16 cellular contexts compared by ENCODE assay signal in the genomic region with DNA sequence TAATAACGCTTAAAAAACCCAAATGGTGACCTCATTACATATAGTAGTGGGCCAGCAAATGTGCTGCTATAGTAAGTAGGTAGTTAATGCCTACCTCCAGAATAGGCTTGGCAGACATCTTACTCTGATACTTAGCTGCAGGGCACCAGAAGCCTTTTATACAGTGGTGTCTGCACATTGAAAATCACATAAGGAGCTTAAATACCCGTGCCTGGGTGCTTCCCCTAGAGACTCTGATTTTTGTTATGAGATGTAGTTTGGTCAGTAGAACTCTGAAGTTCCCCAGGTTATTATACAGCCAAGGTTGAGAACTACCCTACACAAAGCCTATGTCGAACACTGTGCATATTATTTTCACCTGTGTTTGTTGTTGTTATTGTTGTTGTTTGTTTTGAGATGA. TPM values are rescaled to one million over a fixed set of nuclear protein-coding genes. Genes with fewer than 3 reads are reported as not detected.
A peak's percentile ranks its signal among the peaks of the same experiment; 100 is the strongest.
DNase-seq lines count a peak whose midpoint lies in the region; ATAC-seq and TF ChIP-seq lines count a peak whose summit lies in the region.
"Had no signal": no experiment of that assay in that cellular context is flagged by ENCODE, and none has a peak within 500 bp of the region (broad histone marks: within the 10 kb centered on the region; RNA-seq: fewer than 3 reads in every experiment).

No MANE protein-coding gene starts in this region.

- H3K27me3 ChIP-seq in ACC112 (ENCODE audit: insufficient read depth, low read length), result no peaks in the 10 kb centered on the region
- H3K27me3 ChIP-seq: pancreas, vagina had no signal

- H2AFZ ChIP-seq in ACC112 (ENCODE audit: low read length, unreplicated experiment), result no peak overlapping the region

- no peak overlapping the region for H3K27ac ChIP-seq in ACC112 (ENCODE audit: low read depth, low read length)
- H3K27ac ChIP-seq: pancreas had no signal

- H3K4me3 ChIP-seq in ACC112 (ENCODE audit: low read depth, low read length), result 0 out of 2 replicates have a peak overlapping the region, but pooled peaks have one; percentile 68
- H3K4me3 ChIP-seq: pancreas, vagina had no signal

- intact Hi-C loops in sciatic nerve (cut with DNase I), result no loop called here

- peaks cover 9% of the 10 kb centered on the region; the same call in 1 of the 2 replicates for H3K36me3 ChIP-seq in ACC112 (ENCODE audit: insufficient read depth, low read length)
- H3K36me3 ChIP-seq: pancreas, vagina had no signal

- DNase-seq in NCI-H1417 treated with DMSO at 0.1 percent for 48 hours (lab: John Stamatoyannopoulos, UW) (no peak), amygdala (lab: John Stamatoyannopoulos, UW) (no peak), NCI-H345 (lab: John Stamatoyannopoulos, UW) (no peak), sciatic nerve (ENCODE audit: low spot score) (no peak)
- DNase-seq: activated CD8-positive, alpha-beta T cell treated with anti-CD3 and anti-CD28 coated beads, Interleukin-2, amount 10 ng/mL, durations not matched to agents 7 days and 5 days; activated naive CD8-positive, alpha-beta T cell treated with anti-CD3 and anti-CD28 coated beads, Interleukin-2, amount 10 ng/mL, durations not matched to agents 7 days and 5 days; NCI-H1048; NCI-H2171; NK-92 treated with Interleukin-12 subunit alpha and Interleukin-12 subunit beta, amount 100 ng/mL, for 24 hours; pancreas; stimulated activated CD4-positive, alpha-beta T cell treated with anti-CD3 and anti-CD28 coated beads, Interleukin-2, amount 100 ng/mL, for 24 hours had no signal

- peak; percentile 68 for ATAC-seq in GM18861 (IDR thresholded peaks at IDR 0.05; ENCODE audit: unreplicated experiment)
- ATAC-seq in HG02870 (IDR thresholded peaks at IDR 0.05; ENCODE audit: unreplicated experiment), result peak; percentile 56
- ATAC-seq in SK-N-SH treated with all-trans-retinoic acid at 6 μM for 48 hours, result peak; percentile 63
- no peak for ATAC-seq in sciatic nerve
- ATAC-seq: activated CD8-positive, alpha-beta T cell treated with anti-CD3 and anti-CD28 coated beads, Interleukin-2, amount 10 ng/mL, durations not matched to agents 7 days and 5 days; pancreas had no signal

- H3K4me1 ChIP-seq in ACC112 (ENCODE audit: control insufficient read depth, insufficient read depth, low read length, unreplicated experiment), result peaks cover 15% of the 10 kb centered on the region
- H3K4me1 ChIP-seq: vagina had no signal

- peaks cover 47% of the 10 kb centered on the region for H3K79me2 ChIP-seq in ACC112 (ENCODE audit: control insufficient read depth, insufficient read depth, low read length, unreplicated experiment)

TF ChIP-seq in SK-N-SH treated with all-trans-retinoic acid at 6 μM for 48 hours, 23 proteins besides CTCF, POLR2A, EP300 and RAD21:
- TF ChIP-seq, protein P1, sequence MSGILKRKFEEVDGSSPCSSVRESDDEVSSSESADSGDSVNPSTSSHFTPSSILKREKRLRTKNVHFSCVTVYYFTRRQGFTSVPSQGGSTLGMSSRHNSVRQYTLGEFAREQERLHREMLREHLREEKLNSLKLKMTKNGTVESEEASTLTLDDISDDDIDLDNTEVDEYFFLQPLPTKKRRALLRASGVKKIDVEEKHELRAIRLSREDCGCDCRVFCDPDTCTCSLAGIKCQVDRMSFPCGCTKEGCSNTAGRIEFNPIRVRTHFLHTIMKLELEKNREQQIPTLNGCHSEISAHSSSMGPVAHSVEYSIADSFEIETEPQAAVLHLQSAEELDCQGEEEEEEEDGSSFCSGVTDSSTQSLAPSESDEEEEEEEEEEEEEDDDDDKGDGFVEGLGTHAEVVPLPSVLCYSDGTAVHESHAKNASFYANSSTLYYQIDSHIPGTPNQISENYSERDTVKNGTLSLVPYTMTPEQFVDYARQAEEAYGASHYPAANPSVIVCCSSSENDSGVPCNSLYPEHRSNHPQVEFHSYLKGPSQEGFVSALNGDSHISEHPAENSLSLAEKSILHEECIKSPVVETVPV (CRISPR knock-in tag; IDR thresholded peaks at IDR 0.05), result no peak
- TF ChIP-seq ARNTL (CRISPR knock-in tag; IDR thresholded peaks at IDR 0.05; ENCODE audit: borderline replicate concordance, low read depth), result no peak
- no peak for TF ChIP-seq ZFP3 (CRISPR knock-in tag; IDR thresholded peaks at IDR 0.05)
- TF ChIP-seq ZNF70 (CRISPR knock-in tag; IDR thresholded peaks at IDR 0.05), result no peak
- no peak for TF ChIP-seq BACH2 (CRISPR knock-in tag; IDR thresholded peaks at IDR 0.05; ENCODE audit: borderline replicate concordance)
- TF ChIP-seq PPARA (CRISPR knock-in tag; IDR thresholded peaks at IDR 0.05; ENCODE audit: borderline replicate concordance), result no peak
- no peak for TF ChIP-seq ZFP30 (CRISPR knock-in tag; IDR thresholded peaks at IDR 0.05)
- no peak for TF ChIP-seq ZNF8 (CRISPR knock-in tag; IDR thresholded peaks at IDR 0.05)

RNA-seq across cellular contexts. Expression of a gene that starts 47.2 kb away (rescaled TPM):
- total RNA-seq in sciatic nerve, result 76.8 TPM

RNA-seq across cellular contexts. Expression of a gene that starts 47.3 kb away (rescaled TPM):
- 54.3 TPM for total RNA-seq in sciatic nerve
